ENCODE assay signal across 21 cellular contexts in the genomic region with DNA sequence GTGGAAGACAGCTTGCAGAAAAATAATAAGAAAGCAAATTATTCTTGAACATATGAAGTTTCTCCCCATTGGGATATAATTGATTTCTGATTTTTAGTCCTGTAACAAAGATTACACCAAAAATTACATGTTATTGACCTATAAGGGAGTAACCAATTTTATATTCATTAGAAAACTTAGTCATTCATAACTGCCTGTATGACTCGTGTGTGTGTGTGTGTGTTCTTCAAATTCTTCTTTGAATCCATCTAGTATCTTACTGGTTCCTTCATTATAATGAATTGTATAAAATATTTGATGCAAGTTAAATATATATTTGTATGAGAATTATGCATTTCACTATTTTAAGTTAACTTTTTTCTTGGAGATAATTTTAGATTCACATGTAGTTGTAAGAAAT.
DNase-seq lines count a peak whose midpoint lies in the region; ATAC-seq, FAIRE-seq and TF ChIP-seq lines count a peak whose summit lies in the region.
"Had no signal": no experiment of that assay in that cellular context is flagged by ENCODE, and none has a peak within 500 bp of the region (broad histone marks: within the 10 kb centered on the region; RNA-seq: fewer than 3 reads in every experiment).

No MANE protein-coding gene starts in this region.

- POLR2A ChIA-PET in endothelial cell of umbilical vein (lab: Charles Lee): no interaction called here

- no peak for FAIRE-seq in endothelial cell of umbilical vein (lab: Jason Lieb, UNC)
- FAIRE-seq: D721Med, GM12892, GM19239, H54 had no signal

- H3K9ac ChIP-seq in endothelial cell of umbilical vein (replicated peaks; ENCODE audit: extremely low read depth, insufficient read depth, low read length): no peak overlapping the region

- peaks cover 28% of the 10 kb centered on the region for H3K4me1 ChIP-seq in endothelial cell of umbilical vein (ENCODE audit: control insufficient read depth, extremely low read depth, insufficient read depth, low read length)
- H3K4me1 ChIP-seq in prostate gland (replicated peaks): no peaks in the 10 kb centered on the region
- H3K4me1 ChIP-seq: BE2C had no signal

- no peaks in the 10 kb centered on the region for H3K9me1 ChIP-seq in endothelial cell of umbilical vein (replicated peaks; ENCODE audit: control insufficient read depth, extremely low read depth, insufficient read depth, low read length)

- no peaks in the 10 kb centered on the region for H3K79me2 ChIP-seq in endothelial cell of umbilical vein (ENCODE audit: control insufficient read depth, insufficient read depth, low read length)

- H3K4me2 ChIP-seq in endothelial cell of umbilical vein (ENCODE audit: insufficient read depth, low read length): no peak overlapping the region

- dilution Hi-C loops in endothelial cell of umbilical vein (cut with MboI; ENCODE audit: extremely low pct_ligation_motif_present, low sequenced_read_pairs): no loop called here

- intact Hi-C loops in endothelial cell of umbilical vein (cut with micrococcal nuclease) (loop anchor here (2.0 kb wide), 1 partner anchor 37 kb away; no protein-coding TSS in a partner anchor), prostate gland (cut with DNase I) (no loop called here)

- no peak overlapping the region for H2AFZ ChIP-seq in endothelial cell of umbilical vein (ENCODE audit: low read depth, low read length)

- no peak for TF ChIP-seq CTCF in endothelial cell of umbilical vein (IDR thresholded peaks at IDR 0.05; ENCODE audit: extremely low read depth in 1 of 2, insufficient read depth in 1 of 2, low read depth in 1 of 2, low read length in 2 of 2)
- TF ChIP-seq CTCF in foreskin fibroblast (IDR thresholded peaks at IDR 0.05; ENCODE audit: low read depth, low read length): no peak
- no peak for TF ChIP-seq CTCF in prostate gland (IDR thresholded peaks at IDR 0.05)

- 53% methylated on average over 1 of the region's 1 CpG for WGBS in prostate gland

- CTCF ChIA-PET in endothelial cell of umbilical vein (lab: Charles Lee): interaction anchor here (0.7 to 1.8 kb wide), 2 partner anchors 17 to 30 kb away, joined by 3 to 4 read pairs; no protein-coding TSS in a partner anchor

- in situ Hi-C loops in ACHN (cut with HindIII; ENCODE audit: low pct_ligation_motif_present, low pct_unique_long_range_greater_than_20kb, low sequenced_read_pairs): no loop called here

- H3K4me3 ChIP-seq in endothelial cell of umbilical vein (replicated peaks in 1 of 3; ENCODE audit: insufficient read depth in 1 of 3, low read depth in 1 of 3, low read length in 3 of 3) (no peak overlapping the region), foreskin fibroblast (ENCODE audit: low read depth in 1 of 2, low read length in 2 of 2) (no peak overlapping the region), prostate gland (no peak overlapping the region)

- H3K27me3 ChIP-seq in endothelial cell of umbilical vein (ENCODE audit: control insufficient read depth in 2 of 2, insufficient read depth in 2 of 2, low read length in 2 of 2) (no peaks in the 10 kb centered on the region), prostate gland (replicated peaks; ENCODE audit: insufficient read depth) (no peaks in the 10 kb centered on the region)
- H3K27me3 ChIP-seq: BE2C had no signal

- peak; percentile 44 for DNase-seq in ELR (ENCODE audit: low read depth)
- peak; percentile 3 for DNase-seq in NCI-H226
- no peak for DNase-seq in endothelial cell of umbilical vein (ENCODE audit: low read depth, low spot score)
- peak; percentile 31 to 55 for DNase-seq in foreskin fibroblast
- no peak for DNase-seq in ACHN
- DNase-seq in RPMI8226: no peak
- no peak for DNase-seq in prostate gland (ENCODE audit: low spot score)
- DNase-seq: BE2C; CD8-positive, alpha-beta T cell; COR-L47; DMS153; DMS79 treated with DMSO at 0.1 percent for 48 hours; EL; GDM1; IMR-90 had no signal

- H3K27ac ChIP-seq in endothelial cell of umbilical vein (ENCODE audit: insufficient read depth, low read depth, low read length) (peak overlapping the region; percentile 78), prostate gland (no peak overlapping the region)
- H3K27ac ChIP-seq: C4-2B had no signal

- BruUV-seq in endothelial cell of umbilical vein (replicated peaks; lab: Mats Ljungman, UMichigan): no TSS peak

- ATAC-seq in GM19023 (IDR thresholded peaks at IDR 0.05; ENCODE audit: unreplicated experiment): no peak
- ATAC-seq: CD8-positive, alpha-beta T cell had no signal

- no peaks in the 10 kb centered on the region for H4K20me1 ChIP-seq in endothelial cell of umbilical vein (replicated peaks; ENCODE audit: control insufficient read depth, extremely low read depth, insufficient read depth, low read length)

- TF ChIP-seq POLR2A in endothelial cell of umbilical vein (IDR thresholded peaks at IDR 0.05; ENCODE audit: low read depth, low read length) (no peak), prostate gland (IDR thresholded peaks at IDR 0.05) (no peak)

- H3K9me3 ChIP-seq in endothelial cell of umbilical vein (replicated peaks; ENCODE audit: control insufficient read depth, insufficient read depth, low read length) (no peaks in the 10 kb centered on the region), prostate gland (no peaks in the 10 kb centered on the region)
- H3K9me3 ChIP-seq: BE2C had no signal

- no peaks in the 10 kb centered on the region for H3K36me3 ChIP-seq in endothelial cell of umbilical vein (ENCODE audit: control insufficient read depth in 2 of 2, extremely low read depth in 1 of 2, insufficient read depth in 2 of 2, low read length in 2 of 2)
- no peaks in the 10 kb centered on the region for H3K36me3 ChIP-seq in prostate gland
- H3K36me3 ChIP-seq: BE2C had no signal

TF ChIP-seq in endothelial cell of umbilical vein, 7 proteins besides CTCF, POLR2A, EP300 and RAD21:
- TF ChIP-seq GATA2 (IDR thresholded peaks at IDR 0.05; ENCODE audit: insufficient read depth, insufficient read length, low read depth, low read length) (no peak), FOS (IDR thresholded peaks at IDR 0.05; ENCODE audit: borderline replicate concordance, insufficient read depth, low read length) (peak; percentile 64)

Comparison
In these comparisons a context has a peak if more than half of its experiments do, and no peak if none do; other contexts are left out.
1. DNase-seq: peak in ELR (single experiment), NCI-H226 (single experiment) and foreskin fibroblast (2 of 2); none in endothelial cell of umbilical vein (single experiment), ACHN (single experiment), RPMI8226 (single experiment) and prostate gland (single experiment).